Comparison of ENCODE assay signal across 33 cellular contexts in the genomic region with DNA sequence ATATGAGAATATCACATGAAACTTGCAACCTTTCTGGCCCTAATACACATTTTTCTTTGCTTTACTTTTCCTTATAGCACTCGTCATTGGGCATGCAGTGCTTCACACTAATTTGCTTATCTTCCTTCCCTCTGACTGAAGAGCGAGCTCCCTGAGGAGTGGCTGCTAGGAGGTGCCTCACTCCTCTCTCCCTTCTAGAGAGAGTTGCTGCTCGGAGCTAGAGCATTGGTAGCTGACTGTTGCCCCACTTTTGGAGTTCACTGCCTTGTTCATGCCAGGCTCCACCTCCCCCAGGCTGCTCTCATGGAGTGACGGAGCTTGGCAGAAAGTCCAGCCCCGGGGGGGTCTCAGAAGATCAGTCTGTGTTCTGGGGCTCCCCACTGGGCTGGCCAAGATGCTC.
"Had no signal": no experiment of that assay in that cellular context is flagged by ENCODE, and none has a peak within 500 bp of the region (broad histone marks: within the 10 kb centered on the region; RNA-seq: fewer than 3 reads in every experiment).

No MANE protein-coding gene starts in this region.

- H3K4me1 ChIP-seq: adrenal gland, ascending aorta, body of pancreas, breast epithelium had no signal

- H3K27me3 ChIP-seq: adrenal gland, ascending aorta, body of pancreas, brain microvascular endothelial cell, cardiac muscle cell had no signal

- H3K36me3 ChIP-seq: adrenal gland, ascending aorta, brain microvascular endothelial cell, breast epithelium, cardiac muscle cell had no signal

- H3K4me3 ChIP-seq: adrenal gland, ascending aorta, body of pancreas, breast epithelium, cardiac muscle cell had no signal

- H3K27ac ChIP-seq: adrenal gland, ascending aorta, body of pancreas, brain microvascular endothelial cell, breast epithelium, cardiac muscle cell had no signal

- H3K9me3 ChIP-seq: adrenal gland, ascending aorta had no signal

- DNase-seq: activated effector memory CD4-positive, alpha-beta T cell treated with anti-CD3 and anti-CD28 coated beads, Interleukin-2, amount 50 U/mL, for 16 hours; activated effector memory CD4-positive, alpha-beta T cell treated with Interleukin-2 at 50 U/mL for 16 hours; activated gamma-delta T cell; activated gamma-delta T cell treated with Interleukin-2 at 50 U/mL for 16 hours; activated naive CD4-positive, alpha-beta T cell; activated naive CD4-positive, alpha-beta T cell treated with anti-CD3 and anti-CD28 coated beads for 36 hours; activated naive CD4-positive, alpha-beta T cell treated with anti-CD3 and anti-CD28 coated beads, Interleukin-2, amount 10 ng/mL, durations not matched to agents 7 days and 5 days; activated naive CD4-positive, alpha-beta T cell treated with anti-CD3 and anti-CD28 coated beads, Interleukin-2, amount 50 U/mL, for 16 hours; activated naive CD4-positive, alpha-beta T cell treated with Interleukin-2 at 50 U/mL for 16 hours; activated naive CD8-positive, alpha-beta T cell treated with anti-CD3 and anti-CD28 coated beads for 36 hours; activated naive CD8-positive, alpha-beta T cell treated with anti-CD3 and anti-CD28 coated beads, Interleukin-2, amount 10 ng/mL, durations not matched to agents 7 days and 5 days; activated naive CD8-positive, alpha-beta T cell treated with anti-CD3 and anti-CD28 coated beads, Interleukin-2, amount 50 U/mL, for 24 hours; activated T-cell treated with anti-CD3 and anti-CD28 coated beads for 4 hours; activated T-cell treated with anti-CD3 and anti-CD28 coated beads, Interleukin-2, amount 50 U/mL, for 1 hour; activated T-cell treated with anti-CD3 and anti-CD28 coated beads, Interleukin-2, amount 50 U/mL, for 24 hours; activated T-cell treated with anti-CD3 and anti-CD28 coated beads, Interleukin-2, amount 50 U/mL, for 4 hours; activated T-cell treated with anti-CD3 and anti-CD28 coated beads, Interleukin-2, amount 50 U/mL, for 48 hours; activated T-cell treated with anti-CD3 and anti-CD28 coated beads, Interleukin-2, amount 50 U/mL, for 72 hours; adrenal gland; amniotic stem cell; amygdala; anterior cingulate cortex; aorta; body of pancreas; brain microvascular endothelial cell; caudate nucleus; central memory CD4-positive, alpha-beta T cell; cerebellar nuclear complex had no signal

- ATAC-seq: activated naive CD4-positive, alpha-beta T cell treated with anti-CD3 and anti-CD28 coated beads, Interleukin-2, amount 50 U/mL, for 72 hours; activated naive CD8-positive, alpha-beta T cell treated with anti-CD3 and anti-CD28 coated beads, Interleukin-2, amount 50 U/mL, for 24 hours; activated T-cell treated with anti-CD3 and anti-CD28 coated beads, Interleukin-2, amount 50 U/mL, for 4 hours; activated T-cell treated with anti-CD3 and anti-CD28 coated beads, Interleukin-2, amount 50 U/mL, for 72 hours; activated T-helper 17 cell treated with anti-CD3 and anti-CD28 coated beads, Interleukin-2, amount 50 U/mL, for 72 hours; body of pancreas had no signal
